18 cellular contexts compared by ENCODE assay signal in the genomic region with DNA sequence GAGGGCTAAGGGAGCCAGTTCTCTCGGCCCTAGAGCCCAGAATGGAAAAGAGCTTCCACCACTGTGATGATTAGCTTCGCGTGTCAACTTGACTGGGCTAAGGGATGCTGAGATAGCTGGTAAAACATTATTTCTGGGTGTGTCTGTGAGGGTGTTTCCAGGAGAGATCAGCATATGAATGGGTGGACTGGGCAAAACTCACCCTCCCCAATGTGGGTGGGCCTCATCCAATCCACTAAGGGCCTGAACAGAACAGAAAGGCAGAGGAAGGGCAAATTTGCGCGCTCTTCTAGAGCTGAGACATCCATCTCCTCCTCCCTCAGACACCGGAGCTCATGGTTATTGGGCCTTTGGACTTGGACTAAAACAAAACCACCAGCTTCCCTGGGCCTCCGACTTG.
"Had no signal": no experiment of that assay in that cellular context is flagged by ENCODE, and none has a peak within 500 bp of the region (broad histone marks: within the 10 kb centered on the region; RNA-seq: fewer than 3 reads in every experiment).

No MANE protein-coding gene starts in this region.

- H3K4me2 ChIP-seq: KMS-11, SK-N-SH had no signal

- H3K4me3 ChIP-seq: K562 had no signal

- H3K9me3 Mint-ChIP-seq: IgD-negative memory B cell had no signal

- H3K9me2 ChIP-seq: SK-N-SH had no signal

- ATAC-seq: HepG2, K562 had no signal

- DNase-seq: MM.1S, NCI-H1092 treated with DMSO at 0.1 percent for 48 hours, NCI-H1436, NCI-H187, NCI-H2029, NCI-H2081 treated with DMSO at 0.1 percent for 48 hours, NCI-H2171, NCI-H446 treated with DMSO at 0.1 percent for 48 hours, NCI-H510A treated with DMSO at 0.1 percent for 48 hours, NCI-H526, NCI-H774, RPMI8226, SHP77, SK-N-SH had no signal

- H3K27ac ChIP-seq: KMS-11 had no signal

- H3K27ac Mint-ChIP-seq: IgD-negative memory B cell had no signal

- H3K36me3 Mint-ChIP-seq: IgD-negative memory B cell had no signal
